3 cellular contexts compared by ENCODE assay signal in the genomic region with DNA sequence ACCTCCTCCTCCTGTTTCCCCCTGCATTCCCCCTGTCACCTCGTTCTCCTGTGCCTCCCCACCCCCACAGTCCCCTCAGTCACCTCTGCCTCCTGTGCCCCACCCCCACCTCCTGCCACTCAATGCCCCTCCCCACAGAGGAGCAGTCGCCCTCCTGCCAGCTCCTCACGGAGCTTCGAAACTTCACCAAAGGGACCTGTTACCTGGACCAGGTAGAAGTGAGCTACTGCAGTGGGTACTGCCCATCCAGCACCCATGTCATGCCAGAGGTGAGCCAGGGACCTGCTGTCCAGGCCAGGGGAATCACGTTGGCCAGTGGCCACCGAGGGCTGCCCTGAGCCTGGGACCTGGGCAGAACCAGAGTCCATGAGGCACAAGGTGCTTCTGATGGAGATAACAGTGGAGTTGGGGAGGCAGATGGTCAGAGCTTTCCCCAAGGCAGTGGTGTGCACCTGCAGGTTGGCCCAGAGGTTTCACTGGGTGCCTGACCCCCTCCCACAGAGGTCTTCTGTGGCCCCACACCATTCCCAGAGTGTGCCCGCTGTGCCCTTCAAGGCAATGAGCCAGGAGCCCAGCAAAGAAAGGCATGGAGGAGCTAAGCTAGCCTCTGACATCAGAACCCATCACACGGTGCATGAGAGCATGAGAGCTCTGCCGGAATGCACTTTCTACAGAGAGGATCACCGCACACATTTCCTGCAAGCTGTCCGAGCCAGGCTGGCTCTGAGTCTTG.
TF ChIP-seq lines count a peak whose summit lies in the region.

No MANE protein-coding gene starts in this region.

TF ChIP-seq in GM23338, 12 proteins besides CTCF, POLR2A, EP300 and RAD21 (continues in another document):
- TF ChIP-seq, protein P1, sequence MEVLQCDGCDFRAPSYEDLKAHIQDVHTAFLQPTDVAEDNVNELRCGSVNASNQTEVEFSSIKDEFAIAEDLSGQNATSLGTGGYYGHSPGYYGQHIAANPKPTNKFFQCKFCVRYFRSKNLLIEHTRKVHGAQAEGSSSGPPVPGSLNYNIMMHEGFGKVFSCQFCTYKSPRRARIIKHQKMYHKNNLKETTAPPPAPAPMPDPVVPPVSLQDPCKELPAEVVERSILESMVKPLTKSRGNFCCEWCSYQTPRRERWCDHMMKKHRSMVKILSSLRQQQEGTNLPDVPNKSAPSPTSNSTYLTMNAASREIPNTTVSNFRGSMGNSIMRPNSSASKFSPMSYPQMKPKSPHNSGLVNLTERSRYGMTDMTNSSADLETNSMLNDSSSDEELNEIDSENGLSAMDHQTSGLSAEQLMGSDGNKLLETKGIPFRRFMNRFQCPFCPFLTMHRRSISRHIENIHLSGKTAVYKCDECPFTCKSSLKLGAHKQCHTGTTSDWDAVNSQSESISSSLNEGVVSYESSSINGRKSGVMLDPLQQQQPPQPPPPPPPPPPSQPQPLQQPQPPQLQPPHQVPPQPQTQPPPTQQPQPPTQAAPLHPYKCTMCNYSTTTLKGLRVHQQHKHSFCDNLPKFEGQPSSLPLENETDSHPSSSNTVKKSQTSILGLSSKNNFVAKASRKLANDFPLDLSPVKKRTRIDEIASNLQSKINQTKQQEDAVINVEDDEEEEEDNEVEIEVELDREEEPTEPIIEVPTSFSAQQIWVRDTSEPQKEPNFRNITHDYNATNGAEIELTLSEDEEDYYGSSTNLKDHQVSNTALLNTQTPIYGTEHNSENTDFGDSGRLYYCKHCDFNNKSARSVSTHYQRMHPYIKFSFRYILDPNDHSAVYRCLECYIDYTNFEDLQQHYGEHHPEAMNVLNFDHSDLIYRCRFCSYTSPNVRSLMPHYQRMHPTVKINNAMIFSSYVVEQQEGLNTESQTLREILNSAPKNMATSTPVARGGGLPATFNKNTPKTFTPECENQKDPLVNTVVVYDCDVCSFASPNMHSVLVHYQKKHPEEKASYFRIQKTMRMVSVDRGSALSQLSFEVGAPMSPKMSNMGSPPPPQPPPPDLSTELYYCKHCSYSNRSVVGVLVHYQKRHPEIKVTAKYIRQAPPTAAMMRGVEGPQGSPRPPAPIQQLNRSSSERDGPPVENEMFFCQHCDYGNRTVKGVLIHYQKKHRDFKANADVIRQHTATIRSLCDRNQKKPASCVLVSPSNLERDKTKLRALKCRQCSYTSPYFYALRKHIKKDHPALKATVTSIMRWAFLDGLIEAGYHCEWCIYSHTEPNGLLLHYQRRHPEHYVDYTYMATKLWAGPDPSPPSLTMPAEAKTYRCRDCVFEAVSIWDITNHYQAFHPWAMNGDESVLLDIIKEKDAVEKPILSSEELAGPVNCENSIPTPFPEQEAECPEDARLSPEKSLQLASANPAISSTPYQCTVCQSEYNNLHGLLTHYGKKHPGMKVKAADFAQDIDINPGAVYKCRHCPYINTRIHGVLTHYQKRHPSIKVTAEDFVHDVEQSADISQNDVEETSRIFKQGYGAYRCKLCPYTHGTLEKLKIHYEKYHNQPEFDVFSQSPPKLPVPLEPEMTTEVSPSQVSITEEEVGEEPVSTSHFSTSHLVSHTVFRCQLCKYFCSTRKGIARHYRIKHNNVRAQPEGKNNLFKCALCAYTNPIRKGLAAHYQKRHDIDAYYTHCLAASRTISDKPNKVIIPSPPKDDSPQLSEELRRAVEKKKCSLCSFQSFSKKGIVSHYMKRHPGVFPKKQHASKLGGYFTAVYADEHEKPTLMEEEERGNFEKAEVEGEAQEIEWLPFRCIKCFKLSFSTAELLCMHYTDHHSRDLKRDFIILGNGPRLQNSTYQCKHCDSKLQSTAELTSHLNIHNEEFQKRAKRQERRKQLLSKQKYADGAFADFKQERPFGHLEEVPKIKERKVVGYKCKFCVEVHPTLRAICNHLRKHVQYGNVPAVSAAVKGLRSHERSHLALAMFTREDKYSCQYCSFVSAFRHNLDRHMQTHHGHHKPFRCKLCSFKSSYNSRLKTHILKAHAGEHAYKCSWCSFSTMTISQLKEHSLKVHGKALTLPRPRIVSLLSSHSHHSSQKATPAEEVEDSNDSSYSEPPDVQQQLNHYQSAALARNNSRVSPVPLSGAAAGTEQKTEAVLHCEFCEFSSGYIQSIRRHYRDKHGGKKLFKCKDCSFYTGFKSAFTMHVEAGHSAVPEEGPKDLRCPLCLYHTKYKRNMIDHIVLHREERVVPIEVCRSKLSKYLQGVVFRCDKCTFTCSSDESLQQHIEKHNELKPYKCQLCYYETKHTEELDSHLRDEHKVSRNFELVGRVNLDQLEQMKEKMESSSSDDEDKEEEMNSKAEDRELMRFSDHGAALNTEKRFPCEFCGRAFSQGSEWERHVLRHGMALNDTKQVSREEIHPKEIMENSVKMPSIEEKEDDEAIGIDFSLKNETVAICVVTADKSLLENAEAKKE (CRISPR knock-in tag; IDR thresholded peaks at IDR 0.05): no peak
- no peak for TF ChIP-seq JUNB (IDR thresholded peaks at IDR 0.05; ENCODE audit: unreplicated experiment)
- no peak for TF ChIP-seq ZNF331 (CRISPR knock-in tag; IDR thresholded peaks at IDR 0.05; ENCODE audit: low read depth)
- no peak for TF ChIP-seq STAT1 (IDR thresholded peaks at IDR 0.05; ENCODE audit: unreplicated experiment)
- TF ChIP-seq EZH2 (IDR thresholded peaks at IDR 0.05; ENCODE audit: low read depth, unreplicated experiment): no peak

TF ChIP-seq in HEK293, 187 proteins besides CTCF, POLR2A, EP300 and RAD21:
- TF ChIP-seq WT1 (tag by site-specific recombination; IDR thresholded peaks at IDR 0.05) (no peak), ZBTB17 (tag by site-specific recombination; IDR thresholded peaks at IDR 0.05) (0 out of 2 replicates have a peak, but pooled peaks have one; percentile 29)
TF ChIP-seq in HEK293: peak in this region for 1.

TF ChIP-seq in H1, 55 proteins besides CTCF, POLR2A, EP300 and RAD21:
- TF ChIP-seq, protein P2, sequence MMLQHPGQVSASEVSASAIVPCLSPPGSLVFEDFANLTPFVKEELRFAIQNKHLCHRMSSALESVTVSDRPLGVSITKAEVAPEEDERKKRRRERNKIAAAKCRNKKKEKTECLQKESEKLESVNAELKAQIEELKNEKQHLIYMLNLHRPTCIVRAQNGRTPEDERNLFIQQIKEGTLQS (IDR thresholded peaks at IDR 0.05; ENCODE audit: insufficient read depth, low read depth, low read length): no peak
- no peak for TF ChIP-seq KDM1A (IDR thresholded peaks at IDR 0.05; ENCODE audit: borderline replicate concordance, low read length)
- TF ChIP-seq RXRA (IDR thresholded peaks at IDR 0.05; ENCODE audit: insufficient read depth, low read depth, low read length): no peak
- TF ChIP-seq RFX5 (IDR thresholded peaks at IDR 0.05; ENCODE audit: borderline replicate concordance, low read depth, low read length): no peak
- TF ChIP-seq TEAD4 (IDR thresholded peaks at IDR 0.05; ENCODE audit: low read depth, low read length): no peak
- TF ChIP-seq GTF2F1 (IDR thresholded peaks at IDR 0.05; ENCODE audit: borderline replicate concordance, low read depth, low read length): no peak
- TF ChIP-seq KDM4A (IDR thresholded peaks at IDR 0.05; ENCODE audit: low read depth, low read length, severe bottlenecking): no peak
